In the genomic region with DNA sequence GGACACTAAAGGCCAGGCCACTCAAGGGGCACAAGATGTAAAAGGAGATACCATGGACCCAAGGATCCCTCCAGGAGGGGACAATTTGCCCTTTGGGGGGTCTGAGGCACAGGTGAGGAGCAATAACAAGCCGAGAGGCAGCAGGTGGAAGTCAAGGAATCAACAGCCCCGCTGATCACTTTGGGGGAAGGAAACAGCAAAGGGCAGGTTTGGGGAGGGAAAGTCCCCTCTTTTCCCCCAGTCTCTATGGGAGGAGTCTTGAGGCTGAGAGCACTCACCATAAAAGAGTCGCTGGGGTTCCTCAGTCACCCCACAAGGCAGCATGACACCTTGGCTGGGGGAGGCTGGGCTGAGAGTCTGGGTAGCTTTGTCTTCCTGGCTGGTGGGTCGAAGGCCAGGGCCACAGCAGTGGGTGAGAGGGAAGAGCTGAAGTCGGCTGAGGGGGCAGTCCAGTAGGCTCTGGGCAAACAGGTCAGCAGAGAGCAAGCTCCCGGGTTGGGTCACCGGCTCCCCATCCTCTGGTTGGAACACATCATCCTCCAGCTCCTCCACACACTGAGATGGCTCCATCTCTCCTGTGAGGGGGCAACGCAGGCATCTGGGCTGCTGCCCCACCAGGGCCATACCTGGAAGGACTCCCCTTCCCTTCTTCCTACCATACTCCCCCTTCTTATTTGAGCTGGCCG, we compare ENCODE assay signal across 8 cellular contexts. TPM values are rescaled to one million over a fixed set of nuclear protein-coding genes. Genes with fewer than 3 reads are reported as not detected.
DNase-seq lines count a peak whose midpoint lies in the region; ATAC-seq and TF ChIP-seq lines count a peak whose summit lies in the region.

No MANE protein-coding gene starts in this region.

- H3K36me3 ChIP-seq in cardiac muscle cell = no peaks in the 10 kb centered on the region
- no peaks in the 10 kb centered on the region for H3K36me3 ChIP-seq in upper lobe of left lung

- TF ChIP-seq CTCF in cardiac muscle cell (IDR thresholded peaks at IDR 0.05; ENCODE audit: low read depth, low read length) = no peak
- TF ChIP-seq CTCF in mesothelial cell of epicardium (IDR thresholded peaks at IDR 0.05; ENCODE audit: unreplicated experiment) = no peak
- TF ChIP-seq CTCF in upper lobe of left lung (IDR thresholded peaks at IDR 0.05) = no peak

- intact Hi-C loops in left ventricle myocardium superior (cut with micrococcal nuclease) = loop anchor here (10.0 kb wide), 1 partner anchor 61 kb away; no protein-coding TSS in a partner anchor

- H3K4me1 Mint-ChIP-seq in mesothelial cell of epicardium = peaks cover 74% of the 10 kb centered on the region

- H3K4me3 Mint-ChIP-seq in mesothelial cell of epicardium = peak overlapping the region; percentile 93

- peak overlapping the region; percentile 42 for H3K27ac ChIP-seq in cardiac muscle cell
- peak overlapping the region; percentile 86 to 93 (median 92) for H3K27ac ChIP-seq in upper lobe of left lung

- TF ChIP-seq POLR2A in upper lobe of left lung (IDR thresholded peaks at IDR 0.05) = no peak

- no peaks in the 10 kb centered on the region for H3K27me3 Mint-ChIP-seq in mesothelial cell of epicardium (ENCODE audit: low read depth)

- H3K4me1 ChIP-seq in cardiac muscle cell (ENCODE audit: low read depth) = peaks cover 52% of the 10 kb centered on the region
- peaks cover 78 to 80% (median 79%) of the 10 kb centered on the region in 4 donors for H3K4me1 ChIP-seq in upper lobe of left lung

- DNase-seq in cardiac muscle cell (ENCODE audit: low read depth in 1 of 2, low spot score in 1 of 2) (no peak), left ventricle myocardium superior (no peak), mesothelial cell of epicardium (ENCODE audit: low spot score in 2 of 2, unreplicated experiment in 2 of 2) (no peak), upper lobe of left lung (no peak), NCI-H2107 (lab: John Stamatoyannopoulos, UW) (no peak), T1000 (lab: John Stamatoyannopoulos, UW) (no peak)
- DNase-seq in activated CD4-positive, alpha-beta T cell treated with anti-CD3 and anti-CD28 coated beads, Interleukin-2, amount 50 U/mL, for 4 hours = peak; percentile 16 to 25
- no peak for DNase-seq in effector CD4-positive, alpha-beta T cell

- WGBS in upper lobe of left lung, 2 donors = 70 to 72% methylated on average over 9 of the region's 9 CpGs

- H3K36me3 Mint-ChIP-seq in mesothelial cell of epicardium = peaks cover 6% of the 10 kb centered on the region

- H3K27me3 ChIP-seq in cardiac muscle cell (no peaks in the 10 kb centered on the region), upper lobe of left lung (no peaks in the 10 kb centered on the region)

- peak overlapping the region; percentile 97 for H3K27ac Mint-ChIP-seq in mesothelial cell of epicardium

- no peak for TF ChIP-seq EP300 in upper lobe of left lung (IDR thresholded peaks at IDR 0.05)

- no peaks in the 10 kb centered on the region for H3K9me3 ChIP-seq in cardiac muscle cell (ENCODE audit: low read depth)
- no peaks in the 10 kb centered on the region for H3K9me3 ChIP-seq in upper lobe of left lung

- no peaks in the 10 kb centered on the region for H3K9me3 Mint-ChIP-seq in mesothelial cell of epicardium

- ATAC-seq in left ventricle myocardium superior (no peak), upper lobe of left lung (ENCODE audit: low FRiP score in 2 of 2) (no peak)

- no peak overlapping the region for H3K4me3 ChIP-seq in cardiac muscle cell
- H3K4me3 ChIP-seq in upper lobe of left lung = peak overlapping the region in 1 of 4 donors; percentile 11

RNA-seq across cellular contexts. Expression of a gene that starts 3.0 kb away (rescaled TPM):
- total RNA-seq in cardiac muscle cell = 29.8 and 56.1 TPM in 2 replicates
- polyA plus RNA-seq in cardiac muscle cell = 8.1 and 26.0 TPM in 2 replicates
- total RNA-seq in left ventricle myocardium superior = 3.2 TPM
- total RNA-seq in mesothelial cell of epicardium = 90.3 to 98.9 TPM (median 97.0 TPM) in 3 replicates
- 100 to 1,000 TPM in 1 of 6 donors, 10 to 100 TPM in 4, 1 to 10 TPM in 1; 9.9 to 118 (median 26.2) TPM for total RNA-seq in upper lobe of left lung

RNA-seq across cellular contexts. Expression of a gene that starts 55.2 kb away (rescaled TPM):
- total RNA-seq in cardiac muscle cell (20.6 and 157 TPM in 2 replicates), left ventricle myocardium superior (1.7 TPM), mesothelial cell of epicardium (29.0 to 38.2 TPM (median 35.5 TPM) in 3 replicates), upper lobe of left lung (10 to 100 TPM in 1 of 6 donors, 1 to 10 TPM in 3, under 1 TPM in 1, not detected in 1; 0.79 to 12.1 (median 2.7) TPM)
- 10.1 and 41.0 TPM in 2 replicates for polyA plus RNA-seq in cardiac muscle cell

Comparison
In these comparisons a context has a peak if more than half of its experiments do, and no peak if none do; other contexts are left out.
1. DNase-seq: peak in activated CD4-positive, alpha-beta T cell treated with anti-CD3 and anti-CD28 coated beads, Interleukin-2, amount 50 U/mL, for 4 hours (2 of 2); none in cardiac muscle cell (0 of 2), left ventricle myocardium superior (single experiment), mesothelial cell of epicardium (0 of 2), upper lobe of left lung (0 of 2), NCI-H2107 (single experiment), effector CD4-positive, alpha-beta T cell (single experiment) and T1000 (single experiment).